8 cellular contexts compared by ENCODE assay signal in the genomic region with DNA sequence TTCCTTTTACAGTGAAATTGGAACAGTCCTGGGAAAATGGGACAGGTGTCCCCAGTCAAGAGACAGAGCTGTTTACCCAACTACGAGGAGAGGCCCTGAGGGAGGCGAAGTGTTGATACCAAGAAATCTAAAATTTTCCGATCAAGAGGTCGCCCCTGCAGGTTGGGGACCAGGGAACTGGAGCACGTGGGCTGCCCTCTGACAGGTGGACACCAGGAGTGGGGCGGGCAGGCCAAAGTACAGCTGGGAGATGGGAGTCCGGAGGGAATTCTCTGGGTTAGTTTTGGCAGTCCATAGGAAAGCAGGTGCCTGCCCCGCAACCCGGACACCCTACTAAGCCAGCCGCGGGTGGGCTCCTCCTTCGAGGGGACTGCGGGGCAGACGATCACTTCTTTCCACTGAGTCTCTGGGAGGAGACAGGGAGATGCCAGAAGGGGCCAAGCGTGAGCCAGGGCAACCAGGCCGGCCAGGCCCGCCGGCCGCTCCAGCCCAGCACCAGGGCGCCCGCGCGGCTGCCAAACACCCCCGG. TPM values are rescaled to one million over a fixed set of nuclear protein-coding genes. Genes with fewer than 3 reads are reported as not detected.
A peak's percentile ranks its signal among the peaks of the same experiment; 100 is the strongest.
DNase-seq lines count a peak whose midpoint lies in the region; ATAC-seq and TF ChIP-seq lines count a peak whose summit lies in the region.

No MANE protein-coding gene starts in this region.

- H3K36me3 Mint-ChIP-seq in activated T-cell treated with anti-CD3 and anti-CD28 coated beads, Interleukin-2, amount 50 U/mL, for 24 hours (ENCODE audit: low read depth): peaks cover 6% of the 10 kb centered on the region
- H3K36me3 Mint-ChIP-seq in type B pancreatic cell: no peaks in the 10 kb centered on the region

- H3K4me3 ChIP-seq in astrocyte of the cerebellum (ENCODE audit: low read depth, low read length) (peak overlapping the region; percentile 77), lower lobe of right lung (peak overlapping the region; percentile 77)

- H3K27me3 Mint-ChIP-seq in activated T-cell treated with anti-CD3 and anti-CD28 coated beads, Interleukin-2, amount 50 U/mL, for 24 hours: peaks cover 7% of the 10 kb centered on the region
- peaks cover 36% of the 10 kb centered on the region for H3K27me3 Mint-ChIP-seq in type B pancreatic cell

- H3K9me3 Mint-ChIP-seq in activated T-cell treated with anti-CD3 and anti-CD28 coated beads, Interleukin-2, amount 50 U/mL, for 24 hours: no peaks in the 10 kb centered on the region
- H3K9me3 Mint-ChIP-seq in type B pancreatic cell: no peaks in the 10 kb centered on the region

- H3K4me3 Mint-ChIP-seq in activated T-cell treated with anti-CD3 and anti-CD28 coated beads, Interleukin-2, amount 50 U/mL, for 24 hours: peak overlapping the region; percentile 74
- H3K4me3 Mint-ChIP-seq in type B pancreatic cell: peak overlapping the region; percentile 91

- DNase-seq in activated T-cell treated with anti-CD3 and anti-CD28 coated beads, Interleukin-2, amount 50 U/mL, for 24 hours: no peak
- no peak for DNase-seq in activated T-cell treated with anti-CD3 and anti-CD28 coated beads, Interleukin-2, amount 50 U/mL, for 48 hours
- DNase-seq in astrocyte of the cerebellum (ENCODE audit: low read depth) (no peak), lower lobe of right lung (no peak), type B pancreatic cell (ENCODE audit: extremely low spot score, unreplicated experiment) (no peak), NCI-H1092 (lab: John Stamatoyannopoulos, UW) (no peak), dermis blood vessel endothelial cell (no peak)

- no peaks in the 10 kb centered on the region for H3K9me3 ChIP-seq in lower lobe of right lung

- TF ChIP-seq CTCF in astrocyte of the cerebellum (IDR thresholded peaks at IDR 0.05; ENCODE audit: low read depth, low read length, missing control alignments): no peak
- no peak for TF ChIP-seq CTCF in lower lobe of right lung (IDR thresholded peaks at IDR 0.05)
- no peak for TF ChIP-seq CTCF in type B pancreatic cell (conservative IDR thresholded peaks at IDR 0.05)

- no peaks in the 10 kb centered on the region for H3K36me3 ChIP-seq in lower lobe of right lung

- in situ Hi-C loops in astrocyte of the cerebellum (cut with HindIII; ENCODE audit: low sequenced_read_pairs): no loop called here

- peaks cover 3% of the 10 kb centered on the region for H3K27me3 ChIP-seq in lower lobe of right lung (ENCODE audit: low read depth)

- H3K27ac ChIP-seq in lower lobe of right lung: peak overlapping the region; percentile 80

- H3K27ac Mint-ChIP-seq in activated T-cell treated with anti-CD3 and anti-CD28 coated beads, Interleukin-2, amount 50 U/mL, for 24 hours: peak overlapping the region; percentile 92
- peak overlapping the region; percentile 24 for H3K27ac Mint-ChIP-seq in type B pancreatic cell

- H3K4me1 Mint-ChIP-seq in activated T-cell treated with anti-CD3 and anti-CD28 coated beads, Interleukin-2, amount 50 U/mL, for 24 hours (ENCODE audit: low read depth): peaks cover 38% of the 10 kb centered on the region
- H3K4me1 Mint-ChIP-seq in type B pancreatic cell (ENCODE audit: unreplicated experiment): peaks cover 26% of the 10 kb centered on the region

- ATAC-seq in lower lobe of right lung (peak in 1 of 2 donors; percentile 1), HG03520 (IDR thresholded peaks at IDR 0.05; ENCODE audit: unreplicated experiment) (no peak)

- intact Hi-C loops in lower lobe of right lung (cut with DNase I): no loop called here

- peaks cover 21% of the 10 kb centered on the region for H3K4me1 ChIP-seq in lower lobe of right lung

RNA-seq across cellular contexts. Expression of a gene that starts 0.9 kb away (rescaled TPM):
- 22.5 TPM for total RNA-seq in lower lobe of right lung
- total RNA-seq in type B pancreatic cell (ENCODE audit: low replicate concordance): 12.2 and 29.2 TPM in 2 replicates
- total RNA-seq in dermis blood vessel endothelial cell: 0.85 and 3.2 TPM in 2 replicates
